In the genomic region with DNA sequence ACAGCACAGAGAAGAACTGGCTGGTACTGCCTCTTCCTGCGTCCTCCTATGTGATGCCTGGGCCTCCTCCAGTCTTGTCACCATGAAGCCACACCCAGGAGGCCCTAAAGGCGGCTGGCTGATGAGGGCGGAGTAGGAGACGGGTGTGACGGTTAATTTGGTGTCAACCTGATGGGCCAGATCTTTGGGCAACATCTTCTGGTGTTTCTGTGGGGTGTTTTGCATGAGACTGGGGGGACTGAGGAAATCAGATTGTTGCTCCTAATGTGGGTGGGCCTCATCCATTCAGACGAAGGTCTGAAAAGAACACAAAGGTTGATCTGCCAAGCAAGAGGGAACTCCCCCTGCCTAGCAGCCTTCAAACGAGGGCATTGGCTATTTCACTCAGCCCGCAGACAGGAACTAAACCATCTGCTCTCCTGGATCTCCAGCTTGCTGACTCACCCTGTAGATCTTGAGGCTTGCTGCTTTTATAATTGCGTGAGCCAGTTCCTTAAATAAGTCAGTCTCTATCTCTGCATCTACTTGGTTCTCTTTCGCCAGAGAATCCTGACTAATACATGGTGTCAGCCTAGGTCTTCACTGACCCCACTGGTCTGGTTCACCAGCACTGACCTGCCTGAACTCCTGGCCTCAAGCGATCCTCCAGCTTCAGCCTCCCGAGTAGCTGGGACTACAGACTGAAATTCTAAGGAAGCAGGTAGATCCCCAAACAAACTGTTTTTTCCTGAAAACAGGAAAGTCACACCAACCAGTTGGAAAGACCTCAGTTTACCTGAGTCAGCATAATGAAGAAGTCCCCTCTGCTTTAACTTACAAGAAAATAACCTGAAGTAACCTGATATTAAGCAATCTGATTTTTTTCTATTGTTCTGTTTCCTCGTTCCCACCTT, we compare ENCODE assay signal across 12 cellular contexts. TPM values are rescaled to one million over a fixed set of nuclear protein-coding genes. Genes with fewer than 3 reads are reported as not detected.
DNase-seq lines count a peak whose midpoint lies in the region; ATAC-seq, FAIRE-seq and TF ChIP-seq lines count a peak whose summit lies in the region.
"Had no signal": no experiment of that assay in that cellular context is flagged by ENCODE, and none has a peak within 500 bp of the region (broad histone marks: within the 10 kb centered on the region; RNA-seq: fewer than 3 reads in every experiment).

No MANE protein-coding gene starts in this region.

- no peak overlapping the region for H3K27ac ChIP-seq in neural progenitor cell
- H3K27ac ChIP-seq: ovary, SJSA1 had no signal

- peaks cover 15% of the 10 kb centered on the region for H3K27me3 Mint-ChIP-seq in activated naive CD4-positive, alpha-beta T cell treated with anti-CD3 and anti-CD28 coated beads, Interleukin-2, amount 10 ng/mL, durations not matched to agents 7 days and 5 days
- peaks cover 2% of the 10 kb centered on the region for H3K27me3 Mint-ChIP-seq in neural progenitor cell (ENCODE audit: insufficient read depth, low read depth)

- H3K36me3 ChIP-seq in MG63 = no peaks in the 10 kb centered on the region
- no peaks in the 10 kb centered on the region for H3K36me3 ChIP-seq in neural progenitor cell
- H3K36me3 ChIP-seq: ovary, SJSA1 had no signal

- ATAC-seq in GM21825 (IDR thresholded peaks at IDR 0.05; ENCODE audit: unreplicated experiment) = no peak
- no peak for ATAC-seq in HG03108 (IDR thresholded peaks at IDR 0.05; ENCODE audit: unreplicated experiment)
- ATAC-seq in GM19455 (IDR thresholded peaks at IDR 0.05; ENCODE audit: unreplicated experiment) = no peak

- H3K4me1 Mint-ChIP-seq in activated naive CD4-positive, alpha-beta T cell treated with anti-CD3 and anti-CD28 coated beads, Interleukin-2, amount 10 ng/mL, durations not matched to agents 7 days and 5 days = peaks cover 10% of the 10 kb centered on the region
- H3K4me1 Mint-ChIP-seq in neural progenitor cell = peaks cover 10% of the 10 kb centered on the region

- no peaks in the 10 kb centered on the region for H3K79me2 ChIP-seq in neural progenitor cell (ENCODE audit: low read depth)

- H2AFZ ChIP-seq in neural progenitor cell (replicated peaks) = peak overlapping the region; percentile 72

- no peak overlapping the region for H3K9ac ChIP-seq in neural progenitor cell

- DNase-seq in GM12891 (ENCODE audit: insufficient read length, low spot score) (no peak), MG63 (peak; percentile 36), neural progenitor cell (ENCODE audit: low spot score) (no peak)
- peak; percentile 23 for DNase-seq in activated naive CD4-positive, alpha-beta T cell treated with anti-CD3 and anti-CD28 coated beads, Interleukin-2, amount 10 ng/mL, durations not matched to agents 7 days and 5 days
- no peak for DNase-seq in stimulated activated CD4-positive, alpha-beta T cell treated with anti-CD3 and anti-CD28 coated beads, Interleukin-2, amount 100 ng/mL, for 48 hours
- DNase-seq: ovary had no signal

- CTCF ChIA-PET in activated naive CD4-positive, alpha-beta T cell treated with anti-CD3 and anti-CD28 coated beads, Interleukin-2, amount 10 ng/mL, durations not matched to agents 7 days and 5 days (lab: Charles Lee) = no interaction called here

- H3K27ac Mint-ChIP-seq in activated naive CD4-positive, alpha-beta T cell treated with anti-CD3 and anti-CD28 coated beads, Interleukin-2, amount 10 ng/mL, durations not matched to agents 7 days and 5 days = no peak overlapping the region
- H3K27ac Mint-ChIP-seq in neural progenitor cell = no peak overlapping the region

- TF ChIP-seq POLR2A in GM12891 (IDR thresholded peaks at IDR 0.05; ENCODE audit: low read depth, low read length) = no peak

- H4K20me1 ChIP-seq in neural progenitor cell (ENCODE audit: low read depth) = no peaks in the 10 kb centered on the region

- peaks cover 12% of the 10 kb centered on the region for H3K4me1 ChIP-seq in neural progenitor cell
- H3K4me1 ChIP-seq: SJSA1 had no signal

- H3K9me3 Mint-ChIP-seq in activated naive CD4-positive, alpha-beta T cell treated with anti-CD3 and anti-CD28 coated beads, Interleukin-2, amount 10 ng/mL, durations not matched to agents 7 days and 5 days = no peaks in the 10 kb centered on the region
- H3K9me3 Mint-ChIP-seq in neural progenitor cell = peaks cover 3% of the 10 kb centered on the region

- no peaks in the 10 kb centered on the region for H3F3A ChIP-seq in neural progenitor cell (ENCODE audit: low read depth)

- no peak overlapping the region for H3K4me3 ChIP-seq in MG63
- no peak overlapping the region for H3K4me3 ChIP-seq in neural progenitor cell
- H3K4me3 ChIP-seq: ovary, SJSA1 had no signal

- no peak overlapping the region for H3K4me2 ChIP-seq in neural progenitor cell

- H3K9me3 ChIP-seq in MG63 (peaks cover 2% of the 10 kb centered on the region; the same call in 1 of the 2 replicates), neural progenitor cell (ENCODE audit: low read depth) (no peaks in the 10 kb centered on the region)
- H3K9me3 ChIP-seq: ovary, SJSA1 had no signal

- FAIRE-seq in GM12891 (lab: Jason Lieb, UNC) = no peak
- FAIRE-seq: H54 had no signal

- no peak for TF ChIP-seq CTCF in neural progenitor cell (IDR thresholded peaks at IDR 0.05)

- no peaks in the 10 kb centered on the region for H3K36me3 Mint-ChIP-seq in activated naive CD4-positive, alpha-beta T cell treated with anti-CD3 and anti-CD28 coated beads, Interleukin-2, amount 10 ng/mL, durations not matched to agents 7 days and 5 days
- H3K36me3 Mint-ChIP-seq in neural progenitor cell = no peaks in the 10 kb centered on the region

- H3K27me3 ChIP-seq in MG63 (peaks cover 4% of the 10 kb centered on the region; the same call in 1 of the 2 replicates), neural progenitor cell (peaks cover 1% of the 10 kb centered on the region)
- H3K27me3 ChIP-seq: ovary had no signal

- no peak overlapping the region for H3K4me3 Mint-ChIP-seq in activated naive CD4-positive, alpha-beta T cell treated with anti-CD3 and anti-CD28 coated beads, Interleukin-2, amount 10 ng/mL, durations not matched to agents 7 days and 5 days
- no peak overlapping the region for H3K4me3 Mint-ChIP-seq in neural progenitor cell

TF ChIP-seq in GM12891, 5 proteins besides CTCF, POLR2A, EP300 and RAD21:
- 0 out of 2 replicates have a peak, but pooled peaks have one; percentile 2 for TF ChIP-seq SPI1 (IDR thresholded peaks at IDR 0.05; ENCODE audit: low read depth, low read length)
- TF ChIP-seq TAF1 (IDR thresholded peaks at IDR 0.05; ENCODE audit: low read depth, low read length) = no peak

RNA-seq across cellular contexts. Expression of a gene that starts 12.8 kb away (rescaled TPM):
- polyA plus RNA-seq in GM12891 (2012; ENCODE audit: low read depth, missing spikeins) = 14.6 TPM
- total RNA-seq in MG63 (2014; rRNA removed; shearing (Covaris generic); ENCODE audit: low replicate concordance) = 23.6 and 52.7 TPM in 2 replicates
- 47.2 and 65.4 TPM in 2 replicates for total RNA-seq in neural progenitor cell (ENCODE audit: low replicate concordance)

RNA-seq across cellular contexts. Expression of a gene that starts 25.1 kb away (rescaled TPM):
- polyA plus RNA-seq in GM12891 (2012; ENCODE audit: low read depth, missing spikeins) = not detected
- not detected in 2 replicates for total RNA-seq in MG63 (2014; rRNA removed; shearing (Covaris generic); ENCODE audit: low replicate concordance)
- 0.22 and 0.34 TPM in 2 replicates for total RNA-seq in neural progenitor cell (ENCODE audit: low replicate concordance)
- total RNA-seq: dermis microvascular lymphatic vessel endothelial cell, SJSA1 had no signal

Comparison
In these comparisons a context has a peak if more than half of its experiments do, and no peak if none do; other contexts are left out.
1. DNase-seq: peak in MG63 (single experiment) and activated naive CD4-positive, alpha-beta T cell treated with anti-CD3 and anti-CD28 coated beads, Interleukin-2, amount 10 ng/mL, durations not matched to agents 7 days and 5 days (single experiment); none in GM12891 (single experiment), neural progenitor cell (single experiment) and stimulated activated CD4-positive, alpha-beta T cell treated with anti-CD3 and anti-CD28 coated beads, Interleukin-2, amount 100 ng/mL, for 48 hours (0 of 2).